Comparison of ENCODE assay signal across 21 cellular contexts in the genomic region with DNA sequence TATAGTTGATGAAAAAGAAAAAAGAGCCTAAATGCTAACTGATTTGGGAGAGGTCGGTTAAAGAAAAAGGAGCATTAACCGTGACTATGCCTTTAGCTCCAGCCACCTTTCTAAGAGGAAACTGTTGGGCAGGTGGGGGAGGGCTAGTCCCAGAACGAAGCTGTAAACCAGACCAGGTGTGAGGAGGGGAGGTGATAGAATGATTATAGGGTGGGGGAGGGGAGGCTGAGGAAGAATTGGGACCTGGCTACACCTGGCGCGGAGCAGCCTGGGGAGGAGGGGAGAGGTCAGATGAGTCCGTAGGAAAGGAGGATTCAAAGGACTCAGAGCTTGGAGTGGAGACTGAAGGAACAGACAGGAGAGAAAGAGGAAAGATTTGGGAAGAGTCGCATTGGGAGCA.
"Had no signal": no experiment of that assay in that cellular context is flagged by ENCODE, and none has a peak within 500 bp of the region (broad histone marks: within the 10 kb centered on the region; RNA-seq: fewer than 3 reads in every experiment).

No MANE protein-coding gene starts in this region.

- DNase-seq: activated CD4-positive, CD25-positive, alpha-beta regulatory T cell treated with anti-CD3 and anti-CD28 coated beads, Interleukin-2, amount 50 U/mL, for 72 hours; activated naive CD4-positive, alpha-beta T cell treated with Interleukin-2 at 50 U/mL for 16 hours; activated naive CD8-positive, alpha-beta T cell treated with anti-CD3 and anti-CD28 coated beads, Interleukin-2, amount 50 U/mL, for 24 hours; aorta; cerebellar nuclear complex; effector memory CD8-positive, alpha-beta T cell; head of caudate nucleus; left ventricle myocardium superior; stimulated activated CD4-positive, alpha-beta T cell treated with anti-CD3 and anti-CD28 coated beads, Interleukin-4, amount 100 ng/mL, for 24 hours; T1000 had no signal

- H3K27ac Mint-ChIP-seq: activated naive CD8-positive, alpha-beta T cell treated with anti-CD3 and anti-CD28 coated beads, Interleukin-2, amount 50 U/mL, for 24 hours; activated T-helper 17 cell treated with anti-CD3 and anti-CD28 coated beads, Interleukin-2, amount 50 U/mL, for 72 hours; dendritic cell treated with granulocyte-macrophage colony-stimulating factor and Interleukin-4, amounts not matched to agents 40 ng/mL and 50 ng/mL, for 4 days; effector memory CD8-positive, alpha-beta T cell; memory B cell; natural killer cell treated with Interleukin-12 subunit alpha and Interleukin-12 subunit beta and Interleukin-15 and Interleukin-18, amount 100 ng/mL, for 72 hours; stimulated activated naive CD8-positive, alpha-beta T cell treated with anti-CD3 and anti-CD28 coated beads, Interleukin-15, Interleukin-2, amounts not matched to agents 100 ng/mL and 50 ng/mL, for 24 hours; type B pancreatic cell had no signal

- H3K4me3 Mint-ChIP-seq: activated naive CD8-positive, alpha-beta T cell treated with anti-CD3 and anti-CD28 coated beads, Interleukin-2, amount 50 U/mL, for 24 hours; activated T-helper 17 cell treated with anti-CD3 and anti-CD28 coated beads, Interleukin-2, amount 50 U/mL, for 72 hours; dendritic cell treated with granulocyte-macrophage colony-stimulating factor and Interleukin-4, amounts not matched to agents 40 ng/mL and 50 ng/mL, for 4 days; effector memory CD8-positive, alpha-beta T cell; memory B cell; natural killer cell treated with Interleukin-12 subunit alpha and Interleukin-12 subunit beta and Interleukin-15 and Interleukin-18, amount 100 ng/mL, for 72 hours; stimulated activated naive CD8-positive, alpha-beta T cell treated with anti-CD3 and anti-CD28 coated beads, Interleukin-15, Interleukin-2, amounts not matched to agents 100 ng/mL and 50 ng/mL, for 24 hours; type B pancreatic cell had no signal

- H3K9me3 ChIP-seq: suprapubic skin had no signal

- H3K27ac ChIP-seq: epithelial cell of prostate, skin epidermis, suprapubic skin had no signal

- H3K27me3 ChIP-seq: suprapubic skin had no signal

- H3K36me3 ChIP-seq: suprapubic skin had no signal

- FAIRE-seq: frontal cortex, keratinocyte had no signal

- H3K36me3 Mint-ChIP-seq: type B pancreatic cell had no signal

- ATAC-seq: activated naive CD8-positive, alpha-beta T cell treated with anti-CD3 and anti-CD28 coated beads, Interleukin-2, amount 50 U/mL, for 24 hours; activated T-helper 17 cell treated with anti-CD3 and anti-CD28 coated beads, Interleukin-2, amount 50 U/mL, for 72 hours; effector memory CD8-positive, alpha-beta T cell; left ventricle myocardium superior; natural killer cell treated with Interleukin-12 subunit alpha and Interleukin-12 subunit beta and Interleukin-15 and Interleukin-18, amount 100 ng/mL, for 72 hours had no signal

- H3K9me3 Mint-ChIP-seq: activated naive CD8-positive, alpha-beta T cell treated with anti-CD3 and anti-CD28 coated beads, Interleukin-2, amount 50 U/mL, for 24 hours; activated T-helper 17 cell treated with anti-CD3 and anti-CD28 coated beads, Interleukin-2, amount 50 U/mL, for 72 hours; dendritic cell treated with granulocyte-macrophage colony-stimulating factor and Interleukin-4, amounts not matched to agents 40 ng/mL and 50 ng/mL, for 4 days; effector memory CD8-positive, alpha-beta T cell; stimulated activated naive CD8-positive, alpha-beta T cell treated with anti-CD3 and anti-CD28 coated beads, Interleukin-15, Interleukin-2, amounts not matched to agents 100 ng/mL and 50 ng/mL, for 24 hours; type B pancreatic cell had no signal

- H3K27me3 Mint-ChIP-seq: activated naive CD8-positive, alpha-beta T cell treated with anti-CD3 and anti-CD28 coated beads, Interleukin-2, amount 50 U/mL, for 24 hours; activated T-helper 17 cell treated with anti-CD3 and anti-CD28 coated beads, Interleukin-2, amount 50 U/mL, for 72 hours; dendritic cell treated with granulocyte-macrophage colony-stimulating factor and Interleukin-4, amounts not matched to agents 40 ng/mL and 50 ng/mL, for 4 days; effector memory CD8-positive, alpha-beta T cell; memory B cell; natural killer cell treated with Interleukin-12 subunit alpha and Interleukin-12 subunit beta and Interleukin-15 and Interleukin-18, amount 100 ng/mL, for 72 hours; stimulated activated naive CD8-positive, alpha-beta T cell treated with anti-CD3 and anti-CD28 coated beads, Interleukin-15, Interleukin-2, amounts not matched to agents 100 ng/mL and 50 ng/mL, for 24 hours had no signal

- H3K4me3 ChIP-seq: skin epidermis, suprapubic skin had no signal

- H3K4me1 ChIP-seq: suprapubic skin had no signal
